Comparison of ENCODE assay signal across 20 cellular contexts in the genomic region with DNA sequence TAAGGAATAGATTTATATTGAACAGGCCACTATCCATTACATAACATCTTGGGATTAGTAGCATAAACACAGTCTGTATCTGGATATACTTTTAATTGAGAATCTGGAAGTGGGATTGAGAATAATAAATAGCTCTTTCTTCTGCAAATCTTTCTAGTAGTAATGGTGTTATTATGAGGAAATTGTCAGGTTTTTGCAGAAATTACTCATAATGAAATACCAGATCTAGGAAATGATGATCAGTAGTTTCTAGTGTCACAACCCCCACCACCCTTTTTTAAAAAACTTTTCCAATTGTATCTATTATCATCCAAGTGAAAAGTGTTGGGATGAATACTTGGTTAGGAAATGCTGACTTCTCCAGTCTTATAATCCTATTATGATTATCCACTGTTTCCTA. TPM values are rescaled to one million over a fixed set of nuclear protein-coding genes. Genes with fewer than 3 reads are reported as not detected.
A peak's percentile ranks its signal among the peaks of the same experiment; 100 is the strongest.
DNase-seq lines count a peak whose midpoint lies in the region; ATAC-seq and TF ChIP-seq lines count a peak whose summit lies in the region.
"Had no signal": no experiment of that assay in that cellular context is flagged by ENCODE, and none has a peak within 500 bp of the region (broad histone marks: within the 10 kb centered on the region; RNA-seq: fewer than 3 reads in every experiment).

No MANE protein-coding gene starts in this region.

- intact Hi-C loops in natural killer cell (cut with micrococcal nuclease): no loop called here
- intact Hi-C loops in heart right ventricle (cut with DNase I): no loop called here

- H3K4me1 Mint-ChIP-seq in activated T-cell treated with anti-CD3 and anti-CD28 coated beads, Interleukin-2, amount 50 U/mL, for 72 hours (ENCODE audit: low read depth): peaks cover 23% of the 10 kb centered on the region
- peaks cover 9 to 15% of the 10 kb centered on the region in 2 donors for H3K4me1 Mint-ChIP-seq in natural killer cell treated with Interleukin-12 subunit alpha and Interleukin-12 subunit beta and Interleukin-15 and Interleukin-18, amount 100 ng/mL, for 72 hours (ENCODE audit: low read depth in 2 of 2)
- H3K4me1 Mint-ChIP-seq in natural killer cell (peaks cover 5 to 8% of the 10 kb centered on the region in 2 donors), osteocyte (ENCODE audit: unreplicated experiment) (peaks cover 27% of the 10 kb centered on the region)
- peaks cover 9% of the 10 kb centered on the region for H3K4me1 Mint-ChIP-seq in activated T-helper 17 cell treated with anti-CD3 and anti-CD28 coated beads, Interleukin-2, amount 50 U/mL, for 72 hours

- peak overlapping the region; percentile 34 for H3K27ac Mint-ChIP-seq in activated T-cell treated with anti-CD3 and anti-CD28 coated beads, Interleukin-2, amount 50 U/mL, for 72 hours
- H3K27ac Mint-ChIP-seq in natural killer cell treated with Interleukin-12 subunit alpha and Interleukin-12 subunit beta and Interleukin-15 and Interleukin-18, amount 100 ng/mL, for 72 hours: no peak overlapping the region
- no peak overlapping the region for H3K27ac Mint-ChIP-seq in natural killer cell
- H3K27ac Mint-ChIP-seq in activated T-helper 17 cell treated with anti-CD3 and anti-CD28 coated beads, Interleukin-2, amount 50 U/mL, for 72 hours: peak overlapping the region; percentile 55
- peak overlapping the region; percentile 19 for H3K27ac Mint-ChIP-seq in osteocyte (ENCODE audit: unreplicated experiment)
- H3K27ac Mint-ChIP-seq: CD14-positive monocyte; CD8-positive, alpha-beta T cell; HFFc6 had no signal

- no peak for ATAC-seq in activated T-cell treated with anti-CD3 and anti-CD28 coated beads, Interleukin-2, amount 50 U/mL, for 72 hours (replicated peaks in 1 of 2)
- no peak for ATAC-seq in natural killer cell treated with Interleukin-12 subunit alpha and Interleukin-12 subunit beta and Interleukin-15 and Interleukin-18, amount 100 ng/mL, for 72 hours
- ATAC-seq in natural killer cell (no peak), GM19324 (IDR thresholded peaks at IDR 0.05; ENCODE audit: low FRiP score, unreplicated experiment) (no peak), heart right ventricle (no peak)
- ATAC-seq in activated T-helper 17 cell treated with anti-CD3 and anti-CD28 coated beads, Interleukin-2, amount 50 U/mL, for 72 hours (replicated peaks): no peak
- ATAC-seq: CD8-positive, alpha-beta T cell; HCT116 had no signal

- no peaks in the 10 kb centered on the region for H3K27me3 Mint-ChIP-seq in activated T-cell treated with anti-CD3 and anti-CD28 coated beads, Interleukin-2, amount 50 U/mL, for 72 hours (ENCODE audit: low read depth)
- no peaks in the 10 kb centered on the region for H3K27me3 Mint-ChIP-seq in natural killer cell treated with Interleukin-12 subunit alpha and Interleukin-12 subunit beta and Interleukin-15 and Interleukin-18, amount 100 ng/mL, for 72 hours
- no peaks in the 10 kb centered on the region for H3K27me3 Mint-ChIP-seq in natural killer cell (ENCODE audit: low read depth in 2 of 2)
- H3K27me3 Mint-ChIP-seq in activated T-helper 17 cell treated with anti-CD3 and anti-CD28 coated beads, Interleukin-2, amount 50 U/mL, for 72 hours: no peaks in the 10 kb centered on the region
- H3K27me3 Mint-ChIP-seq in osteocyte (ENCODE audit: unreplicated experiment): no peaks in the 10 kb centered on the region

- DNase-seq in activated T-cell treated with anti-CD3 and anti-CD28 coated beads, Interleukin-2, amount 50 U/mL, for 72 hours: no peak
- DNase-seq in activated T-cell treated with anti-CD3 and anti-CD28 coated beads for 4 hours (no peak), natural killer cell (no peak), osteocyte (ENCODE audit: extremely low spot score, unreplicated experiment) (no peak), heart right ventricle (no peak)
- DNase-seq in natural killer cell treated with Interleukin-12 subunit alpha and Interleukin-12 subunit beta and Interleukin-15 and Interleukin-18, amount 100 ng/mL, for 72 hours (ENCODE audit: low spot score): no peak
- DNase-seq: 8988T; Calu3; CD8-positive, alpha-beta T cell; DMS79 treated with DMSO at 0.1 percent for 48 hours; GF-D8; GOT3; H7; HFFc6 had no signal

- no peaks in the 10 kb centered on the region for H3K27me3 ChIP-seq in heart right ventricle
- H3K27me3 ChIP-seq: BLaER1 had no signal

- no peak overlapping the region for H3K27ac ChIP-seq in heart right ventricle
- H3K27ac ChIP-seq: BLaER1, HL-60 had no signal

- no peaks in the 10 kb centered on the region for H3K9me3 ChIP-seq in heart right ventricle
- H3K9me3 ChIP-seq: BLaER1 had no signal

- H3K4me3 ChIP-seq in heart right ventricle: no peak overlapping the region
- H3K4me3 ChIP-seq: BLaER1 had no signal

- peaks cover 0 to 4% of the 10 kb centered on the region in 2 donors for H3K9me3 Mint-ChIP-seq in activated T-cell treated with anti-CD3 and anti-CD28 coated beads, Interleukin-2, amount 50 U/mL, for 72 hours
- H3K9me3 Mint-ChIP-seq in natural killer cell treated with Interleukin-12 subunit alpha and Interleukin-12 subunit beta and Interleukin-15 and Interleukin-18, amount 100 ng/mL, for 72 hours: no peaks in the 10 kb centered on the region
- H3K9me3 Mint-ChIP-seq in natural killer cell (no peaks in the 10 kb centered on the region), osteocyte (ENCODE audit: unreplicated experiment) (no peaks in the 10 kb centered on the region)
- no peaks in the 10 kb centered on the region for H3K9me3 Mint-ChIP-seq in activated T-helper 17 cell treated with anti-CD3 and anti-CD28 coated beads, Interleukin-2, amount 50 U/mL, for 72 hours
- H3K9me3 Mint-ChIP-seq: CD14-positive monocyte, HFFc6 had no signal

- TF ChIP-seq CTCF in natural killer cell (IDR thresholded peaks at IDR 0.05): no peak
- TF ChIP-seq CTCF in osteocyte (IDR thresholded peaks at IDR 0.05): no peak
- no peak for TF ChIP-seq CTCF in heart right ventricle (IDR thresholded peaks at IDR 0.05)

- no peaks in the 10 kb centered on the region for H3K36me3 ChIP-seq in heart right ventricle
- H3K36me3 ChIP-seq: BLaER1 had no signal

- peaks cover 0 to 38% (median 0%) of the 10 kb centered on the region in 9 donors for H3K4me1 ChIP-seq in heart right ventricle
- H3K4me1 ChIP-seq: BLaER1 had no signal

- peaks cover 0 to 2% of the 10 kb centered on the region in 2 donors for H3K36me3 Mint-ChIP-seq in activated T-cell treated with anti-CD3 and anti-CD28 coated beads, Interleukin-2, amount 50 U/mL, for 72 hours (ENCODE audit: insufficient read depth in 2 of 2)
- peaks cover 4% of the 10 kb centered on the region for H3K36me3 Mint-ChIP-seq in natural killer cell treated with Interleukin-12 subunit alpha and Interleukin-12 subunit beta and Interleukin-15 and Interleukin-18, amount 100 ng/mL, for 72 hours
- H3K36me3 Mint-ChIP-seq in natural killer cell: no peaks in the 10 kb centered on the region
- no peaks in the 10 kb centered on the region for H3K36me3 Mint-ChIP-seq in activated T-helper 17 cell treated with anti-CD3 and anti-CD28 coated beads, Interleukin-2, amount 50 U/mL, for 72 hours (ENCODE audit: low read depth)
- H3K36me3 Mint-ChIP-seq in osteocyte (ENCODE audit: unreplicated experiment): peaks cover 9% of the 10 kb centered on the region
- H3K36me3 Mint-ChIP-seq: CD8-positive, alpha-beta T cell had no signal

- no peak overlapping the region for H3K4me3 Mint-ChIP-seq in activated T-cell treated with anti-CD3 and anti-CD28 coated beads, Interleukin-2, amount 50 U/mL, for 72 hours
- peak overlapping the region; percentile 9 for H3K4me3 Mint-ChIP-seq in natural killer cell treated with Interleukin-12 subunit alpha and Interleukin-12 subunit beta and Interleukin-15 and Interleukin-18, amount 100 ng/mL, for 72 hours
- H3K4me3 Mint-ChIP-seq in natural killer cell: no peak overlapping the region
- no peak overlapping the region for H3K4me3 Mint-ChIP-seq in activated T-helper 17 cell treated with anti-CD3 and anti-CD28 coated beads, Interleukin-2, amount 50 U/mL, for 72 hours
- no peak overlapping the region for H3K4me3 Mint-ChIP-seq in osteocyte (ENCODE audit: unreplicated experiment)
- H3K4me3 Mint-ChIP-seq: CD14-positive monocyte; CD8-positive, alpha-beta T cell; HFFc6 had no signal

RNA-seq across cellular contexts. Expression of a gene that starts 18.7 kb away (rescaled TPM):
- 10 to 100 TPM; 12.9 to 16.0 TPM for total RNA-seq in activated T-cell treated with anti-CD3 and anti-CD28 coated beads, Interleukin-2, amount 50 U/mL, for 72 hours
- total RNA-seq in natural killer cell treated with Interleukin-12 subunit alpha and Interleukin-12 subunit beta and Interleukin-15 and Interleukin-18, amount 100 ng/mL, for 72 hours: 10 to 100 TPM; 12.3 to 19.2 TPM
- total RNA-seq in natural killer cell: 10 to 100 TPM; 12.2 to 19.7 (median 12.9) TPM
- 10 to 100 TPM; 16.1 to 31.2 TPM for total RNA-seq in activated T-helper 17 cell treated with anti-CD3 and anti-CD28 coated beads, Interleukin-2, amount 50 U/mL, for 72 hours
- total RNA-seq in osteocyte: 28.6 and 29.0 TPM in 2 replicates
- total RNA-seq in heart right ventricle: 10 to 100 TPM; 13.4 to 24.5 (median 18.4) TPM
- 1 to 10 TPM; 2.5 to 4.1 TPM for polyA plus RNA-seq in heart right ventricle

Comparison
In these comparisons a context has a peak if more than half of its experiments do, and no peak if none do; other contexts are left out.
1. H3K27ac Mint-ChIP-seq: peak in activated T-cell treated with anti-CD3 and anti-CD28 coated beads, Interleukin-2, amount 50 U/mL, for 72 hours (single experiment), activated T-helper 17 cell treated with anti-CD3 and anti-CD28 coated beads, Interleukin-2, amount 50 U/mL, for 72 hours (single experiment) and osteocyte (single experiment); none in natural killer cell treated with Interleukin-12 subunit alpha and Interleukin-12 subunit beta and Interleukin-15 and Interleukin-18, amount 100 ng/mL, for 72 hours (0 of 2) and natural killer cell (0 of 2).